1 cellular context compared by ENCODE assay signal in genomic region chr7:50332241-50333176, GRCh38.
TF ChIP-seq lines count a peak whose summit lies in the region.

No MANE protein-coding gene starts in this region.

TF ChIP-seq in GM23338, 12 proteins besides CTCF, POLR2A, EP300 and RAD21:
- TF ChIP-seq STAT1 (IDR thresholded peaks at IDR 0.05; ENCODE audit: unreplicated experiment) (no peak), EZH2 (IDR thresholded peaks at IDR 0.05; ENCODE audit: low read depth, unreplicated experiment) (no peak), EZH2phosphoT487 (IDR thresholded peaks at IDR 0.05; ENCODE audit: unreplicated experiment) (no peak), POLR2AphosphoS5 (IDR thresholded peaks at IDR 0.05; ENCODE audit: low read depth) (no peak), NANOG (IDR thresholded peaks at IDR 0.05; ENCODE audit: borderline replicate concordance) (no peak), ZNF114 (CRISPR knock-in tag; IDR thresholded peaks at IDR 0.05) (no peak), REST (IDR thresholded peaks at IDR 0.05; ENCODE audit: unreplicated experiment) (no peak), JUNB (IDR thresholded peaks at IDR 0.05; ENCODE audit: unreplicated experiment) (no peak), ZNF331 (CRISPR knock-in tag; IDR thresholded peaks at IDR 0.05; ENCODE audit: low read depth) (no peak), CREB1 (CRISPR knock-in tag; IDR thresholded peaks at IDR 0.05; ENCODE audit: low read depth) (no peak)
- TF ChIP-seq, protein P1, sequence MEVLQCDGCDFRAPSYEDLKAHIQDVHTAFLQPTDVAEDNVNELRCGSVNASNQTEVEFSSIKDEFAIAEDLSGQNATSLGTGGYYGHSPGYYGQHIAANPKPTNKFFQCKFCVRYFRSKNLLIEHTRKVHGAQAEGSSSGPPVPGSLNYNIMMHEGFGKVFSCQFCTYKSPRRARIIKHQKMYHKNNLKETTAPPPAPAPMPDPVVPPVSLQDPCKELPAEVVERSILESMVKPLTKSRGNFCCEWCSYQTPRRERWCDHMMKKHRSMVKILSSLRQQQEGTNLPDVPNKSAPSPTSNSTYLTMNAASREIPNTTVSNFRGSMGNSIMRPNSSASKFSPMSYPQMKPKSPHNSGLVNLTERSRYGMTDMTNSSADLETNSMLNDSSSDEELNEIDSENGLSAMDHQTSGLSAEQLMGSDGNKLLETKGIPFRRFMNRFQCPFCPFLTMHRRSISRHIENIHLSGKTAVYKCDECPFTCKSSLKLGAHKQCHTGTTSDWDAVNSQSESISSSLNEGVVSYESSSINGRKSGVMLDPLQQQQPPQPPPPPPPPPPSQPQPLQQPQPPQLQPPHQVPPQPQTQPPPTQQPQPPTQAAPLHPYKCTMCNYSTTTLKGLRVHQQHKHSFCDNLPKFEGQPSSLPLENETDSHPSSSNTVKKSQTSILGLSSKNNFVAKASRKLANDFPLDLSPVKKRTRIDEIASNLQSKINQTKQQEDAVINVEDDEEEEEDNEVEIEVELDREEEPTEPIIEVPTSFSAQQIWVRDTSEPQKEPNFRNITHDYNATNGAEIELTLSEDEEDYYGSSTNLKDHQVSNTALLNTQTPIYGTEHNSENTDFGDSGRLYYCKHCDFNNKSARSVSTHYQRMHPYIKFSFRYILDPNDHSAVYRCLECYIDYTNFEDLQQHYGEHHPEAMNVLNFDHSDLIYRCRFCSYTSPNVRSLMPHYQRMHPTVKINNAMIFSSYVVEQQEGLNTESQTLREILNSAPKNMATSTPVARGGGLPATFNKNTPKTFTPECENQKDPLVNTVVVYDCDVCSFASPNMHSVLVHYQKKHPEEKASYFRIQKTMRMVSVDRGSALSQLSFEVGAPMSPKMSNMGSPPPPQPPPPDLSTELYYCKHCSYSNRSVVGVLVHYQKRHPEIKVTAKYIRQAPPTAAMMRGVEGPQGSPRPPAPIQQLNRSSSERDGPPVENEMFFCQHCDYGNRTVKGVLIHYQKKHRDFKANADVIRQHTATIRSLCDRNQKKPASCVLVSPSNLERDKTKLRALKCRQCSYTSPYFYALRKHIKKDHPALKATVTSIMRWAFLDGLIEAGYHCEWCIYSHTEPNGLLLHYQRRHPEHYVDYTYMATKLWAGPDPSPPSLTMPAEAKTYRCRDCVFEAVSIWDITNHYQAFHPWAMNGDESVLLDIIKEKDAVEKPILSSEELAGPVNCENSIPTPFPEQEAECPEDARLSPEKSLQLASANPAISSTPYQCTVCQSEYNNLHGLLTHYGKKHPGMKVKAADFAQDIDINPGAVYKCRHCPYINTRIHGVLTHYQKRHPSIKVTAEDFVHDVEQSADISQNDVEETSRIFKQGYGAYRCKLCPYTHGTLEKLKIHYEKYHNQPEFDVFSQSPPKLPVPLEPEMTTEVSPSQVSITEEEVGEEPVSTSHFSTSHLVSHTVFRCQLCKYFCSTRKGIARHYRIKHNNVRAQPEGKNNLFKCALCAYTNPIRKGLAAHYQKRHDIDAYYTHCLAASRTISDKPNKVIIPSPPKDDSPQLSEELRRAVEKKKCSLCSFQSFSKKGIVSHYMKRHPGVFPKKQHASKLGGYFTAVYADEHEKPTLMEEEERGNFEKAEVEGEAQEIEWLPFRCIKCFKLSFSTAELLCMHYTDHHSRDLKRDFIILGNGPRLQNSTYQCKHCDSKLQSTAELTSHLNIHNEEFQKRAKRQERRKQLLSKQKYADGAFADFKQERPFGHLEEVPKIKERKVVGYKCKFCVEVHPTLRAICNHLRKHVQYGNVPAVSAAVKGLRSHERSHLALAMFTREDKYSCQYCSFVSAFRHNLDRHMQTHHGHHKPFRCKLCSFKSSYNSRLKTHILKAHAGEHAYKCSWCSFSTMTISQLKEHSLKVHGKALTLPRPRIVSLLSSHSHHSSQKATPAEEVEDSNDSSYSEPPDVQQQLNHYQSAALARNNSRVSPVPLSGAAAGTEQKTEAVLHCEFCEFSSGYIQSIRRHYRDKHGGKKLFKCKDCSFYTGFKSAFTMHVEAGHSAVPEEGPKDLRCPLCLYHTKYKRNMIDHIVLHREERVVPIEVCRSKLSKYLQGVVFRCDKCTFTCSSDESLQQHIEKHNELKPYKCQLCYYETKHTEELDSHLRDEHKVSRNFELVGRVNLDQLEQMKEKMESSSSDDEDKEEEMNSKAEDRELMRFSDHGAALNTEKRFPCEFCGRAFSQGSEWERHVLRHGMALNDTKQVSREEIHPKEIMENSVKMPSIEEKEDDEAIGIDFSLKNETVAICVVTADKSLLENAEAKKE (CRISPR knock-in tag; IDR thresholded peaks at IDR 0.05): no peak
- TF ChIP-seq, protein P2, sequence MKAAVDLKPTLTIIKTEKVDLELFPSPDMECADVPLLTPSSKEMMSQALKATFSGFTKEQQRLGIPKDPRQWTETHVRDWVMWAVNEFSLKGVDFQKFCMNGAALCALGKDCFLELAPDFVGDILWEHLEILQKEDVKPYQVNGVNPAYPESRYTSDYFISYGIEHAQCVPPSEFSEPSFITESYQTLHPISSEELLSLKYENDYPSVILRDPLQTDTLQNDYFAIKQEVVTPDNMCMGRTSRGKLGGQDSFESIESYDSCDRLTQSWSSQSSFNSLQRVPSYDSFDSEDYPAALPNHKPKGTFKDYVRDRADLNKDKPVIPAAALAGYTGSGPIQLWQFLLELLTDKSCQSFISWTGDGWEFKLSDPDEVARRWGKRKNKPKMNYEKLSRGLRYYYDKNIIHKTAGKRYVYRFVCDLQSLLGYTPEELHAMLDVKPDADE (IDR thresholded peaks at IDR 0.05): no peak
